In genomic region chr7:158274996-158275395, GRCh38 we compare ENCODE assay signal across 16 cellular contexts.
"Had no signal": no experiment of that assay in that cellular context is flagged by ENCODE, and none has a peak within 500 bp of the region (broad histone marks: within the 10 kb centered on the region; RNA-seq: fewer than 3 reads in every experiment).

No MANE protein-coding gene starts in this region.

- H3K36me3 ChIP-seq: cardiac muscle cell, colonic mucosa, heart left ventricle, right atrium auricular region, tibial nerve had no signal

- H3K27me3 ChIP-seq: cardiac muscle cell, colonic mucosa, right atrium auricular region, tibial nerve had no signal

- H3K9me3 Mint-ChIP-seq: activated CD8-positive, alpha-beta T cell treated with anti-CD3 and anti-CD28 coated beads for 36 hours; activated T-cell treated with anti-CD3 and anti-CD28 coated beads, Interleukin-2, amount 50 U/mL, for 72 hours; stimulated activated effector memory CD8-positive, alpha-beta T cell treated with anti-CD3 and anti-CD28 coated beads, Interleukin-12 subunit alpha, Interleukin-12 subunit beta, amount 100 ng/mL, for 72 hours had no signal

- DNase-seq: activated CD4-positive, alpha-beta T cell treated with anti-CD3 and anti-CD28 coated beads for 1 hour; activated CD8-positive, alpha-beta memory T cell treated with anti-CD3 and anti-CD28 coated beads, Interleukin-2, amount 50 U/mL, for 4 hours; activated CD8-positive, alpha-beta T cell treated with anti-CD3 and anti-CD28 coated beads for 36 hours; activated naive CD4-positive, alpha-beta T cell; activated T-cell treated with anti-CD3 and anti-CD28 coated beads, Interleukin-2, amount 50 U/mL, for 72 hours; colonic mucosa; effector CD8-positive, alpha-beta T cell; mesendoderm had no signal

- ATAC-seq: activated CD8-positive, alpha-beta T cell treated with anti-CD3 and anti-CD28 coated beads for 36 hours; activated T-cell treated with anti-CD3 and anti-CD28 coated beads, Interleukin-2, amount 50 U/mL, for 72 hours; heart left ventricle; left lobe of liver; stimulated activated effector memory CD8-positive, alpha-beta T cell treated with anti-CD3 and anti-CD28 coated beads, Interleukin-12 subunit alpha, Interleukin-12 subunit beta, amount 100 ng/mL, for 72 hours had no signal

- H3K36me3 Mint-ChIP-seq: stimulated activated effector memory CD8-positive, alpha-beta T cell treated with anti-CD3 and anti-CD28 coated beads, Interleukin-12 subunit alpha, Interleukin-12 subunit beta, amount 100 ng/mL, for 72 hours had no signal

- FAIRE-seq: frontal cortex had no signal

- H3K27ac ChIP-seq: cardiac muscle cell, colonic mucosa, heart left ventricle, right atrium auricular region had no signal

- H3K4me3 Mint-ChIP-seq: activated CD8-positive, alpha-beta T cell treated with anti-CD3 and anti-CD28 coated beads for 36 hours; activated T-cell treated with anti-CD3 and anti-CD28 coated beads, Interleukin-2, amount 50 U/mL, for 72 hours; stimulated activated effector memory CD8-positive, alpha-beta T cell treated with anti-CD3 and anti-CD28 coated beads, Interleukin-12 subunit alpha, Interleukin-12 subunit beta, amount 100 ng/mL, for 72 hours had no signal

- H3K4me1 ChIP-seq: colonic mucosa, heart left ventricle, right atrium auricular region, tibial nerve had no signal

- H3K4me3 ChIP-seq: cardiac muscle cell, colonic mucosa, heart left ventricle, right atrium auricular region, smooth muscle cell, tibial nerve had no signal

- H3K27me3 Mint-ChIP-seq: activated CD8-positive, alpha-beta T cell treated with anti-CD3 and anti-CD28 coated beads for 36 hours had no signal

- H3K27ac Mint-ChIP-seq: activated CD8-positive, alpha-beta T cell treated with anti-CD3 and anti-CD28 coated beads for 36 hours; activated T-cell treated with anti-CD3 and anti-CD28 coated beads, Interleukin-2, amount 50 U/mL, for 72 hours; stimulated activated effector memory CD8-positive, alpha-beta T cell treated with anti-CD3 and anti-CD28 coated beads, Interleukin-12 subunit alpha, Interleukin-12 subunit beta, amount 100 ng/mL, for 72 hours had no signal

- H3K9me3 ChIP-seq: colonic mucosa, heart left ventricle, right atrium auricular region had no signal

- H3K4me2 ChIP-seq: smooth muscle cell had no signal

- H3K4me1 Mint-ChIP-seq: stimulated activated effector memory CD8-positive, alpha-beta T cell treated with anti-CD3 and anti-CD28 coated beads, Interleukin-12 subunit alpha, Interleukin-12 subunit beta, amount 100 ng/mL, for 72 hours had no signal
